Comparison of ENCODE assay signal across 9 cellular contexts in the genomic region with DNA sequence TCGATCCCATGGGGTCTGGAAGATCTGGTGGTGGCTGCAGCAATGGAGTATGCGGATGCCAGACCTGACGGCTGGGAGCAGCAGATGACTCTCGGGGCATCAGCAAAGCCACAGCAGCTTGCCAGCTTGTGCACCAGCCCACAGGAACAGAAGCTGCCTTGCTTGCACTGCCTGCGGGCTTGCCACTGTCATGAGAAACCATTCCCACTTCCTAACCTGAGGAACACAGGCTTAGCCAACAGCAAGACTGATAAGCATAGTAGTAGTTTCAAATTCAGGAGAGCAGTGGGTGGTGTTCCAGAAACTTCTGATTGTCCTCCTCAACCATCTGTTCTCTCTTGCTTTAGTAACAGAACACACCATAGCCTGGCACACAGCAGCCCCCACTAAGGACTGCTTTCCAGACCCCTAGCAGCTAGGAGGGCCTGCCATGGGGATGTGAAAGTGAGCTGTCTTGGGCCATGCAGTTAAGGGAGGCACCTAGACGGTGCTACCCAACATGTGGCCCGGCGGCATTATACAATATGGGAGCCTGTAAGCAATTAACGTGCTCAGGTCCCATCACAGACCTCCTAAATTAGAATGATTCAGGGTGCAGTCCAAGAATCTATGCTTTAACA. TPM values are rescaled to one million over a fixed set of nuclear protein-coding genes. Genes with fewer than 3 reads are reported as not detected.
DNase-seq lines count a peak whose midpoint lies in the region; ATAC-seq and TF ChIP-seq lines count a peak whose summit lies in the region.
"Had no signal": no experiment of that assay in that cellular context is flagged by ENCODE, and none has a peak within 500 bp of the region (broad histone marks: within the 10 kb centered on the region; RNA-seq: fewer than 3 reads in every experiment).

No MANE protein-coding gene starts in this region.

- no peak overlapping the region for H3K14ac ChIP-seq in H9 (ENCODE audit: insufficient read depth, low read length)

- no peak overlapping the region for H3K4me3 ChIP-seq in brain microvascular endothelial cell (ENCODE audit: low read depth, low read length)
- H3K4me3 ChIP-seq in upper lobe of right lung: no peak overlapping the region

- DNase-seq in Right ventricle myocardium superior (no peak), left cardiac atrium (no peak), brain microvascular endothelial cell (no peak), mesothelial cell of epicardium (ENCODE audit: low spot score in 2 of 2, unreplicated experiment in 2 of 2) (no peak), upper lobe of right lung (no peak), H9 (no peak), GDM1 (lab: John Stamatoyannopoulos, UW) (no peak)
- DNase-seq: naive B cell had no signal

- peaks cover 80% of the 10 kb centered on the region for H3K4me1 Mint-ChIP-seq in mesothelial cell of epicardium
- H3K4me1 Mint-ChIP-seq in H9: peaks cover 37 to 39% of the 10 kb centered on the region in 2 experiments

- H3K79me2 ChIP-seq in H9 (ENCODE audit: insufficient read depth, low read length): peaks cover 7% of the 10 kb centered on the region; the same call in 1 of the 2 replicates

- H3K4me1 ChIP-seq in upper lobe of right lung (peaks cover 95% of the 10 kb centered on the region), H9 (ENCODE audit: insufficient read depth, low read length) (peaks cover 5% of the 10 kb centered on the region)

- H2BK12ac ChIP-seq in H9 (ENCODE audit: insufficient read length, low read depth, low read length): no peak overlapping the region

- H3K36me3 Mint-ChIP-seq in mesothelial cell of epicardium: peaks cover under 1% of the 10 kb centered on the region
- H3K36me3 Mint-ChIP-seq in H9 (ENCODE audit: insufficient read depth in 1 of 3, low read depth in 3 of 3): no peaks in the 10 kb centered on the region; a peak in 3 of 7 replicates

- no peak overlapping the region for H3K23ac ChIP-seq in H9 (ENCODE audit: insufficient read length, low read depth, low read length)

- H3K79me1 ChIP-seq in H9 (ENCODE audit: insufficient read depth, low read depth, low read length, poor library complexity, severe bottlenecking): peaks cover 5% of the 10 kb centered on the region

- H3K9me3 Mint-ChIP-seq in mesothelial cell of epicardium (peaks cover under 1% of the 10 kb centered on the region), H9 (no peaks in the 10 kb centered on the region)

- no peak overlapping the region for H3K4me3 Mint-ChIP-seq in mesothelial cell of epicardium
- no peak overlapping the region for H3K4me3 Mint-ChIP-seq in H9

- peaks cover 14% of the 10 kb centered on the region for H3K36me3 ChIP-seq in brain microvascular endothelial cell (replicated peaks)
- H3K36me3 ChIP-seq in upper lobe of right lung: no peaks in the 10 kb centered on the region

- intact Hi-C loops in Right ventricle myocardium superior (cut with DNase I): no loop called here
- intact Hi-C loops in left cardiac atrium (cut with DNase I): no loop called here
- intact Hi-C loops in upper lobe of right lung (cut with DNase I): no loop called here

- H3K4ac ChIP-seq in H9 (ENCODE audit: low read depth, low read length): no peak overlapping the region

- no peak overlapping the region for H2AFZ ChIP-seq in H9 (ENCODE audit: low read length)

- in situ Hi-C loops in brain microvascular endothelial cell (cut with HindIII; ENCODE audit: low pct_ligation_motif_present, low sequenced_read_pairs): no loop called here

- ATAC-seq in Right ventricle myocardium superior (ENCODE audit: poor library complexity): peak; percentile 15
- ATAC-seq in left cardiac atrium: no peak
- no peak for ATAC-seq in upper lobe of right lung
- ATAC-seq in GM21576 (IDR thresholded peaks at IDR 0.05; ENCODE audit: unreplicated experiment): no peak

- H3K9me3 ChIP-seq in upper lobe of right lung: no peaks in the 10 kb centered on the region
- H3K9me3 ChIP-seq in H9 (ENCODE audit: control insufficient read depth, low read depth, low read length): no peaks in the 10 kb centered on the region

- no peak overlapping the region for H3K4me2 ChIP-seq in H9 (ENCODE audit: insufficient read depth, insufficient read length, low read length)

- H2BK15ac ChIP-seq in H9 (ENCODE audit: low read depth, low read length): no peak overlapping the region

- no peak overlapping the region for H3K56ac ChIP-seq in H9 (ENCODE audit: insufficient read length, low read depth, low read length)

- H4K20me1 ChIP-seq in H9 (ENCODE audit: control insufficient read depth, insufficient read depth, insufficient read length): no peaks in the 10 kb centered on the region

- no peaks in the 10 kb centered on the region for H3K23me2 ChIP-seq in H9 (ENCODE audit: insufficient read length, low read depth, low read length, poor library complexity, severe bottlenecking)

- no peak overlapping the region for H4K5ac ChIP-seq in H9 (ENCODE audit: insufficient read length, low read depth, low read length)

- no peaks in the 10 kb centered on the region for H3K27me3 ChIP-seq in brain microvascular endothelial cell (replicated peaks)
- no peaks in the 10 kb centered on the region for H3K27me3 ChIP-seq in upper lobe of right lung
- no peaks in the 10 kb centered on the region for H3K27me3 ChIP-seq in H9 (ENCODE audit: insufficient read depth, low read length)

- H3K27ac Mint-ChIP-seq in mesothelial cell of epicardium: peak overlapping the region; percentile 85
- peak overlapping the region in 1 of 3 experiments; percentile 39; a peak in 1 of 7 replicates for H3K27ac Mint-ChIP-seq in H9

- H2BK5ac ChIP-seq in H9 (ENCODE audit: insufficient read length, low read length): no peak overlapping the region

- TF ChIP-seq CTCF in brain microvascular endothelial cell (IDR thresholded peaks at IDR 0.05; ENCODE audit: low read depth, low read length, missing control alignments) (no peak), mesothelial cell of epicardium (IDR thresholded peaks at IDR 0.05; ENCODE audit: unreplicated experiment) (no peak), upper lobe of right lung (IDR thresholded peaks at IDR 0.05) (no peak), H9 (conservative IDR thresholded peaks at IDR 0.05) (no peak)

- H2AK5ac ChIP-seq in H9 (ENCODE audit: insufficient read length, low read length): no peak overlapping the region

- peak overlapping the region; percentile 94 for H3K27ac ChIP-seq in brain microvascular endothelial cell
- H3K27ac ChIP-seq in upper lobe of right lung: peak overlapping the region; percentile 96
- H3K27ac ChIP-seq in H9 (ENCODE audit: insufficient read length, low read depth, low read length): no peak overlapping the region

- no peak overlapping the region for H3K18ac ChIP-seq in H9 (ENCODE audit: insufficient read length, low read depth, low read length)

- H3K9ac ChIP-seq in H9 (ENCODE audit: extremely low read depth, insufficient read length, low read length): no peak overlapping the region

- no peak overlapping the region for H2BK120ac ChIP-seq in H9 (ENCODE audit: low read depth, low read length, poor library complexity, severe bottlenecking)

- H4K91ac ChIP-seq in H9 (ENCODE audit: insufficient read length, low read depth, low read length): no peak overlapping the region

- no peak overlapping the region for H2BK20ac ChIP-seq in H9 (ENCODE audit: low read depth, low read length, poor library complexity, severe bottlenecking)

- no CpG with 5 or more reads among the region's 9 CpGs for WGBS in H9 (ENCODE audit: extremely low coverage, insufficient read length, low lambda C conversion rate)

- H3T11ph ChIP-seq in H9 (ENCODE audit: low read length): no peak overlapping the region

- no peaks in the 10 kb centered on the region for H3K27me3 Mint-ChIP-seq in mesothelial cell of epicardium (ENCODE audit: low read depth)
- H3K27me3 Mint-ChIP-seq in H9 (ENCODE audit: low read depth): no peaks in the 10 kb centered on the region
- H3K27me3 Mint-ChIP-seq: naive B cell had no signal

- H4K8ac ChIP-seq in H9 (replicated peaks; ENCODE audit: insufficient read length, low read depth, low read length): no peak overlapping the region

RNA-seq across cellular contexts. Expression of gene ANXA11, which starts 7.3 kb away (rescaled TPM):
- total RNA-seq in Right ventricle myocardium superior: 434 TPM
- 100 to 1,000 TPM; 327 to 413 TPM for total RNA-seq in left cardiac atrium
- 215 to 238 TPM (median 226 TPM) in 3 replicates for total RNA-seq in mesothelial cell of epicardium
- total RNA-seq in upper lobe of right lung: 287 TPM
- 64.0 and 68.1 TPM in 2 replicates for total RNA-seq in H9 (2021)
